In genomic region chr4:68358988-68359387, GRCh38 we compare ENCODE assay signal across 1 cellular context.
TF ChIP-seq lines count a peak whose summit lies in the region.

No MANE protein-coding gene starts in this region.

TF ChIP-seq in IMR-90, 13 proteins besides CTCF, POLR2A, EP300 and RAD21:
- TF ChIP-seq NFE2L2 (IDR thresholded peaks at IDR 0.05; ENCODE audit: low read depth, low read length) (no peak), BHLHE40 (IDR thresholded peaks at IDR 0.05; ENCODE audit: low read depth, low read length) (no peak), RCOR1 (IDR thresholded peaks at IDR 0.05; ENCODE audit: insufficient replicate concordance, low read length) (no peak), CEBPB (IDR thresholded peaks at IDR 0.05; ENCODE audit: low read depth, low read length) (no peak)
- TF ChIP-seq, protein P1, sequence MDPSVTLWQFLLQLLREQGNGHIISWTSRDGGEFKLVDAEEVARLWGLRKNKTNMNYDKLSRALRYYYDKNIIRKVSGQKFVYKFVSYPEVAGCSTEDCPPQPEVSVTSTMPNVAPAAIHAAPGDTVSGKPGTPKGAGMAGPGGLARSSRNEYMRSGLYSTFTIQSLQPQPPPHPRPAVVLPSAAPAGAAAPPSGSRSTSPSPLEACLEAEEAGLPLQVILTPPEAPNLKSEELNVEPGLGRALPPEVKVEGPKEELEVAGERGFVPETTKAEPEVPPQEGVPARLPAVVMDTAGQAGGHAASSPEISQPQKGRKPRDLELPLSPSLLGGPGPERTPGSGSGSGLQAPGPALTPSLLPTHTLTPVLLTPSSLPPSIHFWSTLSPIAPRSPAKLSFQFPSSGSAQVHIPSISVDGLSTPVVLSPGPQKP (IDR thresholded peaks at IDR 0.05; ENCODE audit: borderline replicate concordance, low read depth, low read length): no peak
